ENCODE assay signal across 26 cellular contexts in the genomic region with DNA sequence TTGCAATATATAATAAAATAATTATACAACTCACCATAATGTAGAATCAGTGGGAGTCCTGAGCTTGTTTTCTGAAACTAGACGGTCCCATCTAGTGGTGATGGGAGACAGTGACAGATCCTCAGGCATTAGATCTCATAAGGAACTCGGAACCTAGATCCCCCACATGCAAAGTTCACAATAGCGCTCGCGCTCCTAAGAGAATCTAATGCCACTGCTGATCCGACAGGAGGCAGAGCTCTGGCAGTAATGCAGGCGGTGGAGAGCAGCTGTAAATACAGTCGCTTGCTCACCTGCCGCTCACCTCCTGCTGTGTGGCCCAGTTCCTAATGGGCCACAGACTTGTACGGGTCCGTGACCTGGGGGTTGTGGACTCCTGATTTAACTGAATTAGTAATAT.
DNase-seq lines count a peak whose midpoint lies in the region; ATAC-seq, FAIRE-seq and TF ChIP-seq lines count a peak whose summit lies in the region.
"Had no signal": no experiment of that assay in that cellular context is flagged by ENCODE, and none has a peak within 500 bp of the region (broad histone marks: within the 10 kb centered on the region; RNA-seq: fewer than 3 reads in every experiment).

No MANE protein-coding gene starts in this region.

- H3K14ac ChIP-seq in H9 (ENCODE audit: insufficient read depth, low read length) = no peak overlapping the region

- TF ChIP-seq EP300 in A549 (IDR thresholded peaks at IDR 0.05) = no peak

- H2BK20ac ChIP-seq in H9 (ENCODE audit: low read depth, low read length, poor library complexity, severe bottlenecking) = no peak overlapping the region

- H3K4me1 Mint-ChIP-seq in H9 = peaks cover 52 to 54% of the 10 kb centered on the region in 2 experiments
- H3K4me1 Mint-ChIP-seq in activated T-cell treated with anti-CD3 and anti-CD28 coated beads, Interleukin-2, amount 50 U/mL, for 72 hours (ENCODE audit: low read depth) = no peaks in the 10 kb centered on the region
- H3K4me1 Mint-ChIP-seq: activated CD4-positive, alpha-beta T cell treated with anti-CD3 and anti-CD28 coated beads for 36 hours; activated naive CD8-positive, alpha-beta T cell treated with anti-CD3 and anti-CD28 coated beads, Interleukin-2, amount 10 ng/mL, durations not matched to agents 7 days and 5 days; neural crest cell; T-helper 17 cell had no signal

- no peak overlapping the region for H2BK120ac ChIP-seq in H9 (ENCODE audit: low read depth, low read length, poor library complexity, severe bottlenecking)

- no peak for ATAC-seq in A549
- ATAC-seq in GM19351 (IDR thresholded peaks at IDR 0.05; ENCODE audit: unreplicated experiment) = no peak
- no peak for ATAC-seq in activated T-cell treated with anti-CD3 and anti-CD28 coated beads, Interleukin-2, amount 50 U/mL, for 72 hours (replicated peaks in 1 of 2)
- ATAC-seq: activated CD4-positive, alpha-beta T cell treated with anti-CD3 and anti-CD28 coated beads for 36 hours; right cardiac atrium; T-helper 17 cell had no signal

- no peaks in the 10 kb centered on the region for H3K27me3 ChIP-seq in H9 (ENCODE audit: insufficient read depth, low read length)
- H3K27me3 ChIP-seq: ascending aorta, BLaER1, spleen, tibial nerve had no signal

- H2BK12ac ChIP-seq in H9 (ENCODE audit: insufficient read length, low read depth, low read length) = no peak overlapping the region

- no peak for TF ChIP-seq RAD21 in A549 (conservative IDR thresholded peaks at IDR 0.05 in 1 of 2, IDR thresholded peaks at IDR 0.05 in 1 of 2)

- H4K5ac ChIP-seq in H9 (ENCODE audit: insufficient read length, low read depth, low read length) = no peak overlapping the region

- no peak overlapping the region for H3K4me3 Mint-ChIP-seq in H9
- no peak overlapping the region for H3K4me3 Mint-ChIP-seq in activated T-cell treated with anti-CD3 and anti-CD28 coated beads, Interleukin-2, amount 50 U/mL, for 72 hours
- H3K4me3 Mint-ChIP-seq: activated CD4-positive, alpha-beta T cell treated with anti-CD3 and anti-CD28 coated beads for 36 hours; activated naive CD8-positive, alpha-beta T cell treated with anti-CD3 and anti-CD28 coated beads, Interleukin-2, amount 10 ng/mL, durations not matched to agents 7 days and 5 days; dendritic cell treated with granulocyte-macrophage colony-stimulating factor and Interleukin-4, amounts not matched to agents 40 ng/mL and 50 ng/mL, for 4 days; neural crest cell; T-helper 17 cell had no signal

- no peaks in the 10 kb centered on the region for H3K23me2 ChIP-seq in H9 (ENCODE audit: insufficient read length, low read depth, low read length, poor library complexity, severe bottlenecking)

- H3K79me2 ChIP-seq in H9 (ENCODE audit: insufficient read depth, low read length) = no peaks in the 10 kb centered on the region

- no peaks in the 10 kb centered on the region for H4K20me1 ChIP-seq in H9 (ENCODE audit: control insufficient read depth, insufficient read depth, insufficient read length)
- H4K20me1 ChIP-seq: BLaER1 had no signal

- no peak overlapping the region for H3K23ac ChIP-seq in H9 (ENCODE audit: insufficient read length, low read depth, low read length)

- H3K18ac ChIP-seq in H9 (ENCODE audit: insufficient read length, low read depth, low read length) = no peak overlapping the region

- no peak overlapping the region for H4K91ac ChIP-seq in H9 (ENCODE audit: insufficient read length, low read depth, low read length)

- H2AFZ ChIP-seq in H9 (ENCODE audit: low read length) = no peak overlapping the region

- DNase-seq in A549 (ENCODE audit: low read depth in 1 of 2, low spot score in 1 of 2) (no peak), H9 (peak; percentile 84), iPS DF 19.7 (ENCODE audit: low read depth, low spot score) (peak; percentile 64), T-helper 2 cell (no peak)
- DNase-seq in NK-92 treated with Interleukin-12 subunit alpha and Interleukin-12 subunit beta, amount 100 ng/mL, for 24 hours (lab: John Stamatoyannopoulos, UW) = no peak
- DNase-seq in activated T-cell treated with anti-CD3 and anti-CD28 coated beads, Interleukin-2, amount 50 U/mL, for 72 hours = no peak
- DNase-seq: activated CD4-positive, alpha-beta T cell treated with anti-CD3 and anti-CD28 coated beads for 36 hours; activated effector memory CD4-positive, alpha-beta T cell treated with Interleukin-2 at 50 U/mL for 16 hours; activated naive CD8-positive, alpha-beta T cell treated with anti-CD3 and anti-CD28 coated beads, Interleukin-2, amount 10 ng/mL, durations not matched to agents 7 days and 5 days; activated T-cell treated with anti-CD3 and anti-CD28 coated beads for 4 hours; central memory CD4-positive, alpha-beta T cell; DMS79; KG1; NCI-H1694; right cardiac atrium; spleen; stimulated activated CD4-positive, alpha-beta T cell treated with anti-CD3 and anti-CD28 coated beads, Interleukin-2, amount 100 ng/mL, for 48 hours; T-helper 17 cell had no signal

- POLR2A ChIA-PET in A549 (lab: Yijun Ruan, JAX) = no interaction called here

- H3K79me1 ChIP-seq in H9 (ENCODE audit: insufficient read depth, low read depth, low read length, poor library complexity, severe bottlenecking) = no peaks in the 10 kb centered on the region

- H3K36me3 Mint-ChIP-seq in H9 (ENCODE audit: insufficient read depth in 1 of 3, low read depth in 3 of 3) = peaks cover 0 to 4% (median 3%) of the 10 kb centered on the region in 3 experiments; a peak in 3 of 7 replicates
- no peaks in the 10 kb centered on the region for H3K36me3 Mint-ChIP-seq in activated T-cell treated with anti-CD3 and anti-CD28 coated beads, Interleukin-2, amount 50 U/mL, for 72 hours (ENCODE audit: insufficient read depth in 2 of 2)
- H3K36me3 Mint-ChIP-seq: activated naive CD8-positive, alpha-beta T cell treated with anti-CD3 and anti-CD28 coated beads, Interleukin-2, amount 10 ng/mL, durations not matched to agents 7 days and 5 days had no signal

- TF ChIP-seq CTCF in A549 (IDR thresholded peaks at IDR 0.05) = no peak
- peak; percentile 71 for TF ChIP-seq CTCF in H9 (conservative IDR thresholded peaks at IDR 0.05)
- 0 out of 2 replicates have a peak, but pooled peaks have one; percentile 10 for TF ChIP-seq CTCF in VCaP (conservative IDR thresholded peaks at IDR 0.05)

- no peak overlapping the region for H3K4me3 ChIP-seq in A549
- H3K4me3 ChIP-seq: ascending aorta, BLaER1, spleen, tibial nerve had no signal

- H3K56ac ChIP-seq in H9 (ENCODE audit: insufficient read length, low read depth, low read length) = no peak overlapping the region

- H3K9me3 Mint-ChIP-seq in H9 = no peaks in the 10 kb centered on the region; a peak in 1 of 5 replicates
- H3K9me3 Mint-ChIP-seq in activated T-cell treated with anti-CD3 and anti-CD28 coated beads, Interleukin-2, amount 50 U/mL, for 72 hours = no peaks in the 10 kb centered on the region
- H3K9me3 Mint-ChIP-seq: activated naive CD8-positive, alpha-beta T cell treated with anti-CD3 and anti-CD28 coated beads, Interleukin-2, amount 10 ng/mL, durations not matched to agents 7 days and 5 days; dendritic cell treated with granulocyte-macrophage colony-stimulating factor and Interleukin-4, amounts not matched to agents 40 ng/mL and 50 ng/mL, for 4 days; neural crest cell had no signal

- no peak for TF ChIP-seq POLR2A in A549 (IDR thresholded peaks at IDR 0.05; ENCODE audit: low read length)

- CTCF ChIA-PET in A549 (lab: Yijun Ruan, JAX) = interaction anchor here (1.0 to 1.1 kb wide), 2 partner anchors 25 to 65 kb away, joined by 3 to 4 read pairs; no protein-coding TSS in a partner anchor

- no peak overlapping the region for H2BK15ac ChIP-seq in H9 (ENCODE audit: low read depth, low read length)

- no peak overlapping the region for H2AK5ac ChIP-seq in H9 (ENCODE audit: insufficient read length, low read length)

- H3K27ac Mint-ChIP-seq in H9 = no peak overlapping the region
- no peak overlapping the region for H3K27ac Mint-ChIP-seq in activated T-cell treated with anti-CD3 and anti-CD28 coated beads, Interleukin-2, amount 50 U/mL, for 72 hours
- H3K27ac Mint-ChIP-seq: activated CD4-positive, alpha-beta T cell treated with anti-CD3 and anti-CD28 coated beads for 36 hours; activated naive CD8-positive, alpha-beta T cell treated with anti-CD3 and anti-CD28 coated beads, Interleukin-2, amount 10 ng/mL, durations not matched to agents 7 days and 5 days; dendritic cell treated with granulocyte-macrophage colony-stimulating factor and Interleukin-4, amounts not matched to agents 40 ng/mL and 50 ng/mL, for 4 days; T-helper 17 cell had no signal

- H4K8ac ChIP-seq in H9 (replicated peaks; ENCODE audit: insufficient read length, low read depth, low read length) = no peak overlapping the region

- no peak overlapping the region for H3K4ac ChIP-seq in H9 (ENCODE audit: low read depth, low read length)

- no peak overlapping the region for H3K4me2 ChIP-seq in A549
- H3K4me2 ChIP-seq in H9 (ENCODE audit: insufficient read depth, insufficient read length, low read length) = no peak overlapping the region
- H3K4me2 ChIP-seq: BLaER1 had no signal

- no peak for FAIRE-seq in A549 (lab: Jason Lieb, UNC)

- H3K9ac ChIP-seq in H9 (ENCODE audit: extremely low read depth, insufficient read length, low read length) = no peak overlapping the region
- H3K9ac ChIP-seq: BLaER1 had no signal

- H3K27me3 Mint-ChIP-seq in H9 (ENCODE audit: low read depth) = no peaks in the 10 kb centered on the region
- H3K27me3 Mint-ChIP-seq in activated T-cell treated with anti-CD3 and anti-CD28 coated beads, Interleukin-2, amount 50 U/mL, for 72 hours (ENCODE audit: low read depth) = peaks cover 18% of the 10 kb centered on the region
- H3K27me3 Mint-ChIP-seq: dendritic cell treated with granulocyte-macrophage colony-stimulating factor and Interleukin-4, amounts not matched to agents 40 ng/mL and 50 ng/mL, for 4 days had no signal

- no peak overlapping the region for H3T11ph ChIP-seq in H9 (ENCODE audit: low read length)

- peaks cover 38% of the 10 kb centered on the region for H3K4me1 ChIP-seq in A549
- peaks cover 3% of the 10 kb centered on the region; the same call in 1 of the 2 replicates for H3K4me1 ChIP-seq in H9 (ENCODE audit: insufficient read depth, low read length)
- H3K4me1 ChIP-seq: ascending aorta, BLaER1, spleen had no signal

- WGBS in A549 (ENCODE audit: missing lambda C conversion rate) = 79% methylated on average over 11 of the region's 11 CpGs
- WGBS in H9 (ENCODE audit: extremely low coverage, insufficient read length, low lambda C conversion rate) = no CpG with 5 or more reads among the region's 11 CpGs

- H3K9me3 ChIP-seq in A549 = no peaks in the 10 kb centered on the region
- H3K9me3 ChIP-seq in H9 (ENCODE audit: control insufficient read depth, low read depth, low read length) = no peaks in the 10 kb centered on the region
- H3K9me3 ChIP-seq: ascending aorta, BLaER1, spleen, tibial nerve had no signal

- H3K27ac ChIP-seq in A549 (peak overlapping the region; percentile 76 to 89; a peak in 4 of 6 replicates), H9 (ENCODE audit: insufficient read length, low read depth, low read length) (no peak overlapping the region), VCaP (peak overlapping the region; percentile 16; the same call in 1 of the 2 replicates)
- H3K27ac ChIP-seq: BLaER1, RWPE1, tibial nerve had no signal

- H2BK5ac ChIP-seq in H9 (ENCODE audit: insufficient read length, low read length) = no peak overlapping the region

TF ChIP-seq in A549, 52 proteins besides CTCF, POLR2A, EP300 and RAD21 (continues in another document):
- TF ChIP-seq ESRRA (IDR thresholded peaks at IDR 0.05; ENCODE audit: borderline replicate concordance, low read length) = no peak
- no peak for TF ChIP-seq HDAC2 (IDR thresholded peaks at IDR 0.05)
- TF ChIP-seq NFE2L2 (conservative IDR thresholded peaks at IDR 0.05; ENCODE audit: low read length) = no peak

Comparison
In these comparisons a context has a peak if more than half of its experiments do, and no peak if none do; other contexts are left out.
1. DNase-seq: peak in H9 (single experiment) and iPS DF 19.7 (single experiment); none in A549 (0 of 2), T-helper 2 cell (0 of 5), NK-92 treated with Interleukin-12 subunit alpha and Interleukin-12 subunit beta, amount 100 ng/mL, for 24 hours (single experiment) and activated T-cell treated with anti-CD3 and anti-CD28 coated beads, Interleukin-2, amount 50 U/mL, for 72 hours (0 of 2).